Comparison of ENCODE assay signal across 15 cellular contexts in genomic region chr6:56755040-56755439, GRCh38.
"Had no signal": no experiment of that assay in that cellular context is flagged by ENCODE, and none has a peak within 500 bp of the region (broad histone marks: within the 10 kb centered on the region; RNA-seq: fewer than 3 reads in every experiment).

No MANE protein-coding gene starts in this region.

- H3K4me3 Mint-ChIP-seq: activated CD4-positive, alpha-beta T cell treated with anti-CD3 and anti-CD28 coated beads for 36 hours; activated CD8-positive, alpha-beta T cell treated with anti-CD3 and anti-CD28 coated beads for 36 hours; activated naive CD8-positive, alpha-beta T cell; natural killer cell treated with Interleukin-12 subunit alpha and Interleukin-12 subunit beta and Interleukin-15 and Interleukin-18, amount 100 ng/mL, for 72 hours; type B pancreatic cell had no signal

- H3K27me3 Mint-ChIP-seq: activated CD4-positive, alpha-beta T cell treated with anti-CD3 and anti-CD28 coated beads for 36 hours; activated CD8-positive, alpha-beta T cell treated with anti-CD3 and anti-CD28 coated beads for 36 hours; natural killer cell treated with Interleukin-12 subunit alpha and Interleukin-12 subunit beta and Interleukin-15 and Interleukin-18, amount 100 ng/mL, for 72 hours; type B pancreatic cell had no signal

- DNase-seq: activated CD4-positive, alpha-beta T cell treated with anti-CD3 and anti-CD28 coated beads for 36 hours; activated CD8-positive, alpha-beta memory T cell treated with anti-CD3 and anti-CD28 coated beads, Interleukin-2, amount 50 U/mL, for 4 hours; activated CD8-positive, alpha-beta T cell treated with anti-CD3 and anti-CD28 coated beads for 36 hours; activated gamma-delta T cell treated with Interleukin-2 at 50 U/mL for 16 hours; amygdala; kidney; mesendoderm; right lobe of liver; stimulated activated naive CD8-positive, alpha-beta T cell treated with anti-CD3 and anti-CD28 coated beads, Interleukin-15, Interleukin-2, amounts not matched to agents 100 U/mL and 50 U/mL, for 24 hours; T-helper 1 cell; WERI-Rb-1 had no signal

- H3K27ac Mint-ChIP-seq: activated CD4-positive, alpha-beta T cell treated with anti-CD3 and anti-CD28 coated beads for 36 hours; activated CD8-positive, alpha-beta T cell treated with anti-CD3 and anti-CD28 coated beads for 36 hours; activated naive CD8-positive, alpha-beta T cell; natural killer cell treated with Interleukin-12 subunit alpha and Interleukin-12 subunit beta and Interleukin-15 and Interleukin-18, amount 100 ng/mL, for 72 hours had no signal

- H3K36me3 Mint-ChIP-seq: activated naive CD8-positive, alpha-beta T cell; natural killer cell treated with Interleukin-12 subunit alpha and Interleukin-12 subunit beta and Interleukin-15 and Interleukin-18, amount 100 ng/mL, for 72 hours; type B pancreatic cell had no signal

- ATAC-seq: activated CD4-positive, alpha-beta T cell treated with anti-CD3 and anti-CD28 coated beads for 36 hours; activated CD8-positive, alpha-beta T cell treated with anti-CD3 and anti-CD28 coated beads for 36 hours; esophagus mucosa; natural killer cell treated with Interleukin-12 subunit alpha and Interleukin-12 subunit beta and Interleukin-15 and Interleukin-18, amount 100 ng/mL, for 72 hours; right lobe of liver; stimulated activated naive CD8-positive, alpha-beta T cell treated with anti-CD3 and anti-CD28 coated beads, Interleukin-15, Interleukin-2, amounts not matched to agents 100 U/mL and 50 U/mL, for 24 hours had no signal

- H3K9me3 Mint-ChIP-seq: activated CD8-positive, alpha-beta T cell treated with anti-CD3 and anti-CD28 coated beads for 36 hours; natural killer cell treated with Interleukin-12 subunit alpha and Interleukin-12 subunit beta and Interleukin-15 and Interleukin-18, amount 100 ng/mL, for 72 hours; type B pancreatic cell had no signal
